ENCODE assay signal across 16 cellular contexts in the genomic region with DNA sequence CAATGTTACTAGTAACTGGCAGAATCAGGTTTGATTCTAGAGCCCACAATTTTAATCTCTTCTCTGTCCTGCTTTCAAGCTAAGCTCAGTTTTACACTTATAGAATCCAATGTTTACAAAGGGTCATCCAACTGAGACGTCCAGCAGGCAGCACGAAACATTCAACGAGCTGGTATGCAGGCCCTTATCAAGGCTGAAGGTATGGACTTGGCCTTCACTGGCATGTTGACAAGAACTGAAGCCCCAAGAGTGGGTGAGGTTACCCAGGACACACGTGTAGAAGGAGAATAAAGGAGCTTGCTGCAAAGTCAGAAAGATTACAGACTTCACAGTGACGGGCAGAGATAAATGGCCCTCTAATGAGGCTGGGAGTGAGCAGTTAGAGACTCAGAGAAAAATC.
DNase-seq lines count a peak whose midpoint lies in the region; ATAC-seq and TF ChIP-seq lines count a peak whose summit lies in the region.
"Had no signal": no experiment of that assay in that cellular context is flagged by ENCODE, and none has a peak within 500 bp of the region (broad histone marks: within the 10 kb centered on the region; RNA-seq: fewer than 3 reads in every experiment).

No MANE protein-coding gene starts in this region.

- ATAC-seq in left ventricle myocardium superior (no peak), GM21447 (IDR thresholded peaks at IDR 0.05; ENCODE audit: unreplicated experiment) (no peak)
- ATAC-seq: CD8-positive, alpha-beta T cell had no signal

- no peaks in the 10 kb centered on the region for H3K4me1 ChIP-seq in cardiac muscle cell (ENCODE audit: low read depth)
- H3K4me1 ChIP-seq in esophagus muscularis mucosa, result no peaks in the 10 kb centered on the region
- H3K4me1 ChIP-seq: BLaER1, HAP-1 had no signal

- TF ChIP-seq CTCF in cardiac muscle cell (IDR thresholded peaks at IDR 0.05; ENCODE audit: low read depth, low read length) (no peak), esophagus muscularis mucosa (IDR thresholded peaks at IDR 0.05) (no peak)

- DNase-seq in cardiac muscle cell (ENCODE audit: low read depth in 1 of 2, low spot score in 1 of 2) (peak in 1 of 2 donors; percentile 71), left ventricle myocardium superior (no peak), esophagus muscularis mucosa (ENCODE audit: extremely low spot score) (peak; percentile 74), kidney tubule cell (ENCODE audit: low spot score) (peak; percentile 31)
- no peak for DNase-seq in activated CD4-positive, alpha-beta T cell treated with anti-CD3 and anti-CD28 coated beads, Interleukin-2, amount 50 U/mL, for 4 hours
- DNase-seq: Calu3; CD4-positive, CD25-positive, alpha-beta regulatory T cell; CD8-positive, alpha-beta T cell; GF-D8; GOT3; HFFc6 had no signal

- H3K27me3 ChIP-seq in cardiac muscle cell, result no peaks in the 10 kb centered on the region
- no peaks in the 10 kb centered on the region for H3K27me3 ChIP-seq in esophagus muscularis mucosa
- H3K27me3 ChIP-seq: BLaER1 had no signal

- intact Hi-C loops in left ventricle myocardium superior (cut with micrococcal nuclease) (no loop called here), esophagus muscularis mucosa (cut with DNase I) (no loop called here)

- no peak overlapping the region for H3K4me3 ChIP-seq in cardiac muscle cell
- no peak overlapping the region for H3K4me3 ChIP-seq in esophagus muscularis mucosa
- H3K4me3 ChIP-seq: BLaER1, HAP-1 had no signal

- no peak for TF ChIP-seq EP300 in esophagus muscularis mucosa (IDR thresholded peaks at IDR 0.05)

- H3K36me3 ChIP-seq in cardiac muscle cell (no peaks in the 10 kb centered on the region), esophagus muscularis mucosa (peaks cover 0 to 31% (median 17%) of the 10 kb centered on the region in 4 donors)
- H3K36me3 ChIP-seq: HAP-1 had no signal

- TF ChIP-seq POLR2A in esophagus muscularis mucosa (IDR thresholded peaks at IDR 0.05; ENCODE audit: low read depth), result no peak

- H3K9me3 ChIP-seq in cardiac muscle cell (ENCODE audit: low read depth) (no peaks in the 10 kb centered on the region), esophagus muscularis mucosa (no peaks in the 10 kb centered on the region)
- H3K9me3 ChIP-seq: BLaER1, HAP-1 had no signal

- WGBS in esophagus muscularis mucosa, result 80% methylated on average over 5 of the region's 5 CpGs

- H3K27ac ChIP-seq in cardiac muscle cell (peak overlapping the region; percentile 3), esophagus muscularis mucosa (replicated peaks in 1 of 4) (no peak overlapping the region)
- H3K27ac ChIP-seq: 22Rv1, BLaER1, C4-2B had no signal

Comparison
In these comparisons a context has a peak if more than half of its experiments do, and no peak if none do; other contexts are left out.
1. DNase-seq: peak in esophagus muscularis mucosa (single experiment) and kidney tubule cell (single experiment); none in left ventricle myocardium superior (single experiment) and activated CD4-positive, alpha-beta T cell treated with anti-CD3 and anti-CD28 coated beads, Interleukin-2, amount 50 U/mL, for 4 hours (0 of 2).